Comparison of ENCODE assay signal across 9 cellular contexts in genomic region chr10:7475046-7475860, GRCh38.
A peak's percentile ranks its signal among the peaks of the same experiment; 100 is the strongest.
DNase-seq lines count a peak whose midpoint lies in the region; ATAC-seq and TF ChIP-seq lines count a peak whose summit lies in the region.
"Had no signal": no experiment of that assay in that cellular context is flagged by ENCODE, and none has a peak within 500 bp of the region (broad histone marks: within the 10 kb centered on the region; RNA-seq: fewer than 3 reads in every experiment).

No MANE protein-coding gene starts in this region.

- H3K4me1 ChIP-seq in HEK293 (ENCODE audit: control insufficient read depth, insufficient read depth, low read length) (peaks cover 6% of the 10 kb centered on the region; the same call in 1 of the 2 replicates), sigmoid colon (peaks cover 0 to 14% (median 4%) of the 10 kb centered on the region in 4 donors)

- H3K4me2 ChIP-seq in SU-DHL-6 (ENCODE audit: low read depth, low read length, poor library complexity, severe bottlenecking): peak overlapping the region; percentile 55

- peak overlapping the region; percentile 8 for H2AFZ ChIP-seq in SU-DHL-6 (ENCODE audit: low read depth, low read length, severe bottlenecking)

- peaks cover 82% of the 10 kb centered on the region for H3F3A ChIP-seq in SU-DHL-6 (ENCODE audit: insufficient read depth)

- POLR2A ChIA-PET in HEK293 (lab: Yijun Ruan, JAX): no interaction called here

- H3K27ac ChIP-seq in HEK293 (ENCODE audit: extremely low read depth, low read depth, low read length): no peak overlapping the region
- H3K27ac ChIP-seq in SU-DHL-6 (ENCODE audit: low read depth, low read length): peak overlapping the region; percentile 95
- H3K27ac ChIP-seq in sigmoid colon: peak overlapping the region in 3 of 4 donors; percentile 11 to 45 (median 30)

- TF ChIP-seq CTCF in HEK293 (tag by site-specific recombination; IDR thresholded peaks at IDR 0.05) (no peak), SU-DHL-6 (IDR thresholded peaks at IDR 0.05; ENCODE audit: insufficient read depth, low read length, poor library complexity, severe bottlenecking) (no peak), sigmoid colon (IDR thresholded peaks at IDR 0.05) (no peak)

- H3K9me2 ChIP-seq in SU-DHL-6 (replicated peaks; ENCODE audit: insufficient read depth, low read length): no peaks in the 10 kb centered on the region

- TF ChIP-seq EP300 in sigmoid colon (IDR thresholded peaks at IDR 0.05): no peak

- WGBS in sigmoid colon, 2 donors: 58 to 68% methylated on average over 23 of the region's 23 CpGs

- H3K36me3 ChIP-seq in HEK293 (ENCODE audit: control insufficient read depth in 2 of 2, insufficient read depth in 1 of 2, low read length in 2 of 2) (no peaks in the 10 kb centered on the region), SU-DHL-6 (ENCODE audit: low read length) (no peaks in the 10 kb centered on the region), sigmoid colon (no peaks in the 10 kb centered on the region)

- intact Hi-C loops in sigmoid colon (cut with DNase I): no loop called here

- no peak overlapping the region for H3K4me3 ChIP-seq in HEK293 (ENCODE audit: low read depth, low read length)
- no peak overlapping the region for H3K4me3 ChIP-seq in SU-DHL-6 (ENCODE audit: insufficient read depth, low read length, poor library complexity, severe bottlenecking)
- peak overlapping the region in 1 of 4 donors; percentile 3 for H3K4me3 ChIP-seq in sigmoid colon

- CTCF ChIA-PET in HEK293 (lab: Yijun Ruan, JAX): no interaction called here

- H3K9me3 ChIP-seq in HEK293 (ENCODE audit: control insufficient read depth, insufficient read depth, low read depth, low read length) (no peaks in the 10 kb centered on the region), SU-DHL-6 (ENCODE audit: insufficient read depth, low read length) (no peaks in the 10 kb centered on the region), sigmoid colon (peaks cover 0 to 3% (median 0%) of the 10 kb centered on the region in 4 donors)

- no peaks in the 10 kb centered on the region for H4K20me1 ChIP-seq in SU-DHL-6 (ENCODE audit: low read depth, low read length)

- ATAC-seq in GM19455 (IDR thresholded peaks at IDR 0.05; ENCODE audit: unreplicated experiment): no peak

- DNase-seq in hippocampal formation (lab: John Stamatoyannopoulos, UW): peak; percentile 48 to 58
- DNase-seq in sigmoid colon: peak; percentile 72
- DNase-seq in GF-D8 (lab: John Stamatoyannopoulos, UW): no peak
- no peak for DNase-seq in activated CD4-positive, alpha-beta T cell treated with anti-CD3 and anti-CD28 coated beads, Interleukin-2, amount 50 U/mL, for 1 hour
- DNase-seq: NCI-H1048, T-helper 9 cell had no signal

- no peaks in the 10 kb centered on the region for H3K27me3 ChIP-seq in SU-DHL-6 (ENCODE audit: low read length)
- H3K27me3 ChIP-seq in sigmoid colon: no peaks in the 10 kb centered on the region

- peak overlapping the region; percentile 45 for H3K9ac ChIP-seq in SU-DHL-6 (ENCODE audit: low read length)

- no peak for TF ChIP-seq POLR2A in sigmoid colon (IDR thresholded peaks at IDR 0.05)

- H3K79me2 ChIP-seq in SU-DHL-6 (ENCODE audit: insufficient read depth, low read length): no peaks in the 10 kb centered on the region; the same call in 1 of the 2 replicates

TF ChIP-seq in HEK293, 187 proteins besides CTCF, POLR2A, EP300 and RAD21 (continues in another document):
- no peak for TF ChIP-seq ZNF433 (tag by site-specific recombination; IDR thresholded peaks at IDR 0.05; ENCODE audit: low read depth)
- peak; percentile 99 for TF ChIP-seq ZNF341 (tag by site-specific recombination; IDR thresholded peaks at IDR 0.05; ENCODE audit: low read depth)
- no peak for TF ChIP-seq ZNF555 (tag by site-specific recombination; conservative IDR thresholded peaks at IDR 0.05)
- TF ChIP-seq ZBTB48 (tag by site-specific recombination; IDR thresholded peaks at IDR 0.05): peak; percentile 66
- TF ChIP-seq ZNF416 (tag by site-specific recombination; IDR thresholded peaks at IDR 0.05): no peak
- TF ChIP-seq ZNF335 (tag by site-specific recombination; conservative IDR thresholded peaks at IDR 0.05): no peak
- TF ChIP-seq GLIS1 (tag by site-specific recombination; IDR thresholded peaks at IDR 0.05): peak; percentile 81
- peak; percentile 58 for TF ChIP-seq PRDM10 (tag by site-specific recombination; IDR thresholded peaks at IDR 0.05)
- TF ChIP-seq PBX3 (CRISPR knock-in tag; IDR thresholded peaks at IDR 0.05): no peak
- TF ChIP-seq IKZF3 (tag by site-specific recombination; IDR thresholded peaks at IDR 0.05): peak; percentile 9; the same call in 1 of the 2 replicates
- 0 out of 2 replicates have a peak, but pooled peaks have one; percentile 40 for TF ChIP-seq TRIM28 (IDR thresholded peaks at IDR 0.05; ENCODE audit: borderline replicate concordance, low read length)
- no peak for TF ChIP-seq ZNF354C (tag by site-specific recombination; IDR thresholded peaks at IDR 0.05; ENCODE audit: borderline replicate concordance, low read depth)
- TF ChIP-seq KLF9 (tag by site-specific recombination; IDR thresholded peaks at IDR 0.05; ENCODE audit: low read depth): no peak
- TF ChIP-seq GLIS2 (tag by site-specific recombination; IDR thresholded peaks at IDR 0.05): peak; percentile 84
- no peak for TF ChIP-seq ZBTB26 (tag by site-specific recombination; optimal IDR thresholded peaks at IDR 0.05)
- TF ChIP-seq ZNF2 (tag by site-specific recombination; IDR thresholded peaks at IDR 0.05): no peak
- no peak for TF ChIP-seq ZNF324 (tag by site-specific recombination; IDR thresholded peaks at IDR 0.05)
- TF ChIP-seq PATZ1 (tag by site-specific recombination; IDR thresholded peaks at IDR 0.05): peak; percentile 36; the same call in 1 of the 2 replicates
- TF ChIP-seq ZNF610 (tag by site-specific recombination; IDR thresholded peaks at IDR 0.05; ENCODE audit: borderline replicate concordance): no peak
- no peak for TF ChIP-seq ZNF202 (tag by site-specific recombination; IDR thresholded peaks at IDR 0.05; ENCODE audit: borderline replicate concordance)

Comparison
In these comparisons a context has a peak if more than half of its experiments do, and no peak if none do; other contexts are left out.
1. DNase-seq: peak in hippocampal formation (2 of 2) and sigmoid colon (single experiment); none in GF-D8 (single experiment) and activated CD4-positive, alpha-beta T cell treated with anti-CD3 and anti-CD28 coated beads, Interleukin-2, amount 50 U/mL, for 1 hour (single experiment).